Comparison of ENCODE assay signal across 1 cellular context in genomic region chr10:119442758-119443060, GRCh38.
A peak's percentile ranks its signal among the peaks of the same experiment; 100 is the strongest.
TF ChIP-seq lines count a peak whose summit lies in the region.

No MANE protein-coding gene starts in this region.

TF ChIP-seq in HEK293, 187 proteins besides CTCF, POLR2A, EP300 and RAD21 (continued from another document):
- no peak for TF ChIP-seq ZNF26 (tag by site-specific recombination; IDR thresholded peaks at IDR 0.05)
- TF ChIP-seq ZNF121 (tag by site-specific recombination; IDR thresholded peaks at IDR 0.05) = no peak
- TF ChIP-seq ZNF366 (tag by site-specific recombination; conservative IDR thresholded peaks at IDR 0.05) = peak; percentile 50; the same call in 1 of the 2 replicates
- peak; percentile 61; the same call in 1 of the 2 replicates for TF ChIP-seq EGR2 (tag by site-specific recombination; IDR thresholded peaks at IDR 0.05; ENCODE audit: low read depth)
- no peak for TF ChIP-seq ZNF843 (tag by site-specific recombination; IDR thresholded peaks at IDR 0.05)
- TF ChIP-seq SCRT2 (tag by site-specific recombination; IDR thresholded peaks at IDR 0.05) = peak; percentile 87
- TF ChIP-seq SCRT1 (tag by site-specific recombination; IDR thresholded peaks at IDR 0.05; ENCODE audit: borderline replicate concordance) = peak; percentile 86
- TF ChIP-seq ZNF48 (tag by site-specific recombination; IDR thresholded peaks at IDR 0.05) = no peak
- TF ChIP-seq, protein P1, sequence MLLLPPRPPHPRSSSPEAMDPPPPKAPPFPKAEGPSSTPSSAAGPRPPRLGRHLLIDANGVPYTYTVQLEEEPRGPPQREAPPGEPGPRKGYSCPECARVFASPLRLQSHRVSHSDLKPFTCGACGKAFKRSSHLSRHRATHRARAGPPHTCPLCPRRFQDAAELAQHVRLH (tag by site-specific recombination; IDR thresholded peaks at IDR 0.05) = no peak
- no peak for TF ChIP-seq ZNF549 (tag by site-specific recombination; IDR thresholded peaks at IDR 0.05)
- TF ChIP-seq ZNF645 (tag by site-specific recombination; IDR thresholded peaks at IDR 0.05) = no peak
- TF ChIP-seq KLF1 (tag by site-specific recombination; IDR thresholded peaks at IDR 0.05) = no peak
